Comparison of ENCODE assay signal across 9 cellular contexts in the genomic region with DNA sequence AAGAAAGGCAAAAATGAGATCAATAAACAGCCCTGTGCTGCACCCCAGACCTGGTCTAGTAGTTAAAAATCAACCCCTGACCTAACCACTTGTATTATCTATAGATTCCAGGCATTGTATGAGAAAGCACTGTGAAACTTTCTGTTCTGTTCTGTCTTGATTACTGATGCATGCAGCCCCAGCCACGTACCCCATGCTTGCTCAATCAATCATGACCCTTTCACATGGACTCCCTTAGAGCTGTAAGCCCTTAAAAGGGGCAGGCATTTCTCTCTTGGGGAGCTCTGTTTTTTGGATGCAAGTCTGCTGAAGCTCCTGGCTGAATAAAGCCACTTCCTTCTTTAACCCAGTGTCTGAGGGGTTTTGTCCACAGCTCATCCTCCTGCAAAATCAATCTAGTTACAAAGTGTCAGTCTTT.
DNase-seq lines count a peak whose midpoint lies in the region; ATAC-seq and TF ChIP-seq lines count a peak whose summit lies in the region.
"Had no signal": no experiment of that assay in that cellular context is flagged by ENCODE, and none has a peak within 500 bp of the region (broad histone marks: within the 10 kb centered on the region; RNA-seq: fewer than 3 reads in every experiment).

No MANE protein-coding gene starts in this region.

- ATAC-seq in GM19463 (IDR thresholded peaks at IDR 0.05; ENCODE audit: unreplicated experiment) (peak; percentile 99), HG02981 (IDR thresholded peaks at IDR 0.05; ENCODE audit: unreplicated experiment) (peak; percentile 98)

- no peak overlapping the region for H3K4me3 ChIP-seq in GM12865 (ENCODE audit: low read depth, low read length)

- DNase-seq in GM12865 (ENCODE audit: low read depth), result peak; percentile 88
- DNase-seq in MV-4-11 (lab: John Stamatoyannopoulos, UW), result peak; percentile 62
- no peak for DNase-seq in activated CD8-positive, alpha-beta memory T cell treated with anti-CD3 and anti-CD28 coated beads, Interleukin-2, amount 50 U/mL, for 48 hours
- DNase-seq in globus pallidus (ENCODE audit: low spot score), result no peak
- no peak for DNase-seq in activated effector memory CD4-positive, alpha-beta T cell treated with anti-CD3 and anti-CD28 coated beads, Interleukin-2, amount 50 U/mL, for 16 hours
- no peak for DNase-seq in stimulated activated CD4-positive, alpha-beta T cell treated with anti-CD3 and anti-CD28 coated beads, Interleukin-1b, Interleukin-23, amount 100 ng/mL, for 48 hours
- DNase-seq: anterior cingulate cortex had no signal

- no peak for TF ChIP-seq CTCF in GM12865 (IDR thresholded peaks at IDR 0.05; ENCODE audit: insufficient read depth, low read depth, low read length, missing control alignments)

Comparison
In these comparisons a context has a peak if more than half of its experiments do, and no peak if none do; other contexts are left out.
1. DNase-seq: peak in GM12865 (single experiment) and MV-4-11 (single experiment); none in activated CD8-positive, alpha-beta memory T cell treated with anti-CD3 and anti-CD28 coated beads, Interleukin-2, amount 50 U/mL, for 48 hours (single experiment), globus pallidus (single experiment), activated effector memory CD4-positive, alpha-beta T cell treated with anti-CD3 and anti-CD28 coated beads, Interleukin-2, amount 50 U/mL, for 16 hours (single experiment) and stimulated activated CD4-positive, alpha-beta T cell treated with anti-CD3 and anti-CD28 coated beads, Interleukin-1b, Interleukin-23, amount 100 ng/mL, for 48 hours (single experiment).